ENCODE assay signal across 28 cellular contexts in genomic region chr1:42738678-42739226, GRCh38. TPM values are rescaled to one million over a fixed set of nuclear protein-coding genes. Genes with fewer than 3 reads are reported as not detected.
"Had no signal": no experiment of that assay in that cellular context is flagged by ENCODE, and none has a peak within 500 bp of the region (broad histone marks: within the 10 kb centered on the region; RNA-seq: fewer than 3 reads in every experiment).

No MANE protein-coding gene starts in this region.

- H3K4me3 ChIP-seq: gastroesophageal sphincter, hepatocyte, neural progenitor cell, skin epidermis, testis had no signal

- H3K4me1 ChIP-seq: breast epithelium, gastroesophageal sphincter, testis had no signal

- H3K4me1 Mint-ChIP-seq: immature natural killer cell had no signal

- H3K36me3 Mint-ChIP-seq: activated naive CD4-positive, alpha-beta T cell treated with anti-CD3 and anti-CD28 coated beads, Interleukin-2, amount 50 U/mL, for 24 hours; immature natural killer cell; memory B cell; naive thymus-derived CD8-positive, alpha-beta T cell; neural progenitor cell had no signal

- H3K79me2 ChIP-seq: hepatocyte had no signal

- H3K9me3 Mint-ChIP-seq: activated naive CD4-positive, alpha-beta T cell treated with anti-CD3 and anti-CD28 coated beads, Interleukin-2, amount 50 U/mL, for 24 hours; activated naive CD8-positive, alpha-beta T cell treated with anti-CD3 and anti-CD28 coated beads, Interleukin-2, amount 50 U/mL, for 24 hours; central memory CD8-positive, alpha-beta T cell; immature natural killer cell; memory B cell; naive thymus-derived CD8-positive, alpha-beta T cell had no signal

- H3K36me3 ChIP-seq: breast epithelium, gastroesophageal sphincter, neural progenitor cell had no signal

- DNase-seq: activated CD4-positive, alpha-beta T cell treated with anti-CD3 and anti-CD28 coated beads for 4 hours; activated CD4-positive, alpha-beta T cell treated with anti-CD3 and anti-CD28 coated beads, Interleukin-2, amount 50 U/mL, for 4 hours; activated naive CD8-positive, alpha-beta T cell treated with anti-CD3 and anti-CD28 coated beads, Interleukin-2, amount 50 U/mL, for 24 hours; activated T-cell treated with anti-CD3 and anti-CD28 coated beads, Interleukin-2, amount 50 U/mL, for 1 hour; amygdala; dermis blood vessel endothelial cell; effector CD4-positive, alpha-beta T cell; erythroblast; immature natural killer cell; left colon; naive thymus-derived CD8-positive, alpha-beta T cell; stimulated activated CD4-positive, alpha-beta T cell treated with anti-CD3 and anti-CD28 coated beads, Interleukin-12 subunit alpha, Interleukin-12 subunit beta, amount 100 ng/mL, for 4 hours; stimulated activated CD4-positive, alpha-beta T cell treated with anti-CD3 and anti-CD28 coated beads, Interleukin-4, amount 100 ng/mL, for 1 hour; stimulated activated naive CD8-positive, alpha-beta T cell treated with anti-CD3 and anti-CD28 coated beads, Interleukin-15, Interleukin-2, amounts not matched to agents 100 U/mL and 50 U/mL, for 24 hours; T-helper 1 cell; testis; trophoblast cell had no signal

- FAIRE-seq: kidney had no signal

- H3K27me3 Mint-ChIP-seq: activated naive CD4-positive, alpha-beta T cell treated with anti-CD3 and anti-CD28 coated beads, Interleukin-2, amount 50 U/mL, for 24 hours; activated naive CD8-positive, alpha-beta T cell treated with anti-CD3 and anti-CD28 coated beads, Interleukin-2, amount 50 U/mL, for 24 hours; central memory CD8-positive, alpha-beta T cell; naive thymus-derived CD8-positive, alpha-beta T cell had no signal

- H2AFZ ChIP-seq: hepatocyte, neural progenitor cell had no signal

- H3K9ac ChIP-seq: neural progenitor cell had no signal

- H3K9me3 ChIP-seq: breast epithelium, gastroesophageal sphincter, testis had no signal

- H3K4me3 Mint-ChIP-seq: activated naive CD4-positive, alpha-beta T cell treated with anti-CD3 and anti-CD28 coated beads, Interleukin-2, amount 50 U/mL, for 24 hours; activated naive CD8-positive, alpha-beta T cell treated with anti-CD3 and anti-CD28 coated beads, Interleukin-2, amount 50 U/mL, for 24 hours; central memory CD8-positive, alpha-beta T cell; immature natural killer cell; memory B cell; naive thymus-derived CD8-positive, alpha-beta T cell; neural progenitor cell had no signal

- H3K27ac Mint-ChIP-seq: activated naive CD4-positive, alpha-beta T cell treated with anti-CD3 and anti-CD28 coated beads, Interleukin-2, amount 50 U/mL, for 24 hours; activated naive CD8-positive, alpha-beta T cell treated with anti-CD3 and anti-CD28 coated beads, Interleukin-2, amount 50 U/mL, for 24 hours; immature natural killer cell; memory B cell had no signal

- H3K27ac ChIP-seq: gastroesophageal sphincter, hepatocyte, neural progenitor cell, testis had no signal

- H3K27me3 ChIP-seq: breast epithelium, hepatocyte, neural progenitor cell, testis had no signal

RNA-seq across cellular contexts. Expression of gene CLDN19, which starts 1.3 kb away (rescaled TPM):
- total RNA-seq: dermis blood vessel endothelial cell; left colon; naive thymus-derived CD8-positive, alpha-beta T cell; omental fat pad had no signal
- polyA plus RNA-seq: immature natural killer cell; naive thymus-derived CD8-positive, alpha-beta T cell had no signal

RNA-seq across cellular contexts. Expression of gene TMEM269, which starts 46.0 kb away (rescaled TPM):
- total RNA-seq: dermis blood vessel endothelial cell had no signal
- polyA plus RNA-seq: liver had no signal
